In genomic region chr19:18109363-18109730, GRCh38 we compare ENCODE assay signal across 9 cellular contexts. TPM values are rescaled to one million over a fixed set of nuclear protein-coding genes. Genes with fewer than 3 reads are reported as not detected.
A peak's percentile ranks its signal among the peaks of the same experiment; 100 is the strongest.
DNase-seq lines count a peak whose midpoint lies in the region; TF ChIP-seq lines count a peak whose summit lies in the region.
"Had no signal": no experiment of that assay in that cellular context is flagged by ENCODE, and none has a peak within 500 bp of the region (broad histone marks: within the 10 kb centered on the region; RNA-seq: fewer than 3 reads in every experiment).

No MANE protein-coding gene starts in this region.

- H3K36me3 ChIP-seq in BE2C: no peaks in the 10 kb centered on the region
- no peaks in the 10 kb centered on the region for H3K36me3 ChIP-seq in NT2/D1 (ENCODE audit: insufficient read depth, insufficient read length, low read length)
- no peaks in the 10 kb centered on the region for H3K36me3 ChIP-seq in endocrine pancreas (ENCODE audit: control insufficient read depth, insufficient read depth, low read length)

- H3K27ac Mint-ChIP-seq in nephron: peak overlapping the region; percentile 32 to 87 (median 78)

- H3K4me3 ChIP-seq in BE2C (ENCODE audit: low read depth, low read length) (peak overlapping the region; percentile 64), NT2/D1 (ENCODE audit: insufficient read length, low read depth) (peak overlapping the region; percentile 70), endocrine pancreas (ENCODE audit: control insufficient read depth, insufficient read depth, low read length) (no peak overlapping the region)

- no peak for DNase-seq in BE2C
- no peak for DNase-seq in NT2/D1 (ENCODE audit: low read depth, low spot score)
- DNase-seq in NCI-H748 treated with DMSO at 0.1 percent for 48 hours (lab: John Stamatoyannopoulos, UW): no peak
- no peak for DNase-seq in GM10266 (ENCODE audit: extremely low spot score)
- DNase-seq in SHP77 treated with DMSO at 0.1 percent for 48 hours (lab: John Stamatoyannopoulos, UW): no peak
- DNase-seq in NAMALWA (ENCODE audit: low spot score): no peak
- DNase-seq: NCI-H1048 had no signal

- H3K9ac ChIP-seq in NT2/D1 (ENCODE audit: insufficient read length, low read depth) (peak overlapping the region; percentile 74), endocrine pancreas (ENCODE audit: control insufficient read depth, insufficient read depth, low read length) (peak overlapping the region; percentile 19)

- H3K27me3 Mint-ChIP-seq in nephron (ENCODE audit: low read depth): peaks cover 20% of the 10 kb centered on the region

- no peaks in the 10 kb centered on the region for H3K36me3 Mint-ChIP-seq in nephron (ENCODE audit: low read depth)

- no peaks in the 10 kb centered on the region for H3K9me3 Mint-ChIP-seq in nephron

- peaks cover 7% of the 10 kb centered on the region for H3K4me1 Mint-ChIP-seq in nephron

- H3K27me3 ChIP-seq in BE2C (peaks cover 9% of the 10 kb centered on the region; the same call in 1 of the 2 replicates), NT2/D1 (ENCODE audit: insufficient read depth, insufficient read length) (peaks cover 33% of the 10 kb centered on the region), endocrine pancreas (ENCODE audit: control insufficient read depth, insufficient read depth, low read length) (no peaks in the 10 kb centered on the region)

- H3K4me1 ChIP-seq in BE2C (no peaks in the 10 kb centered on the region), NT2/D1 (ENCODE audit: insufficient read depth, insufficient read length) (peaks cover 24% of the 10 kb centered on the region), endocrine pancreas (ENCODE audit: control insufficient read depth, insufficient read depth, low read length) (no peaks in the 10 kb centered on the region)

- H3K4me3 Mint-ChIP-seq in nephron: peak overlapping the region; percentile 83

- no peak for TF ChIP-seq CTCF in BE2C (IDR thresholded peaks at IDR 0.05; ENCODE audit: low read depth, low read length)
- no peak for TF ChIP-seq CTCF in nephron (IDR thresholded peaks at IDR 0.05; ENCODE audit: unreplicated experiment in 3 of 3)
- TF ChIP-seq CTCF in GM10266 (IDR thresholded peaks at IDR 0.05; ENCODE audit: control insufficient read depth, insufficient read depth, low read depth, missing control alignments): no peak

- no peaks in the 10 kb centered on the region for H3K9me3 ChIP-seq in BE2C
- no peaks in the 10 kb centered on the region for H3K9me3 ChIP-seq in NT2/D1 (ENCODE audit: insufficient read depth, low read length)
- no peaks in the 10 kb centered on the region for H3K9me3 ChIP-seq in endocrine pancreas (ENCODE audit: control insufficient read depth, low read length)

RNA-seq across cellular contexts. Expression of gene MAST3, which starts 11.8 kb away (rescaled TPM):
- 3.7 TPM for polyA plus RNA-seq in BE2C (2012; ENCODE audit: insufficient read depth, insufficient read length, low read depth)

RNA-seq across cellular contexts. Expression of gene IL12RB1, which starts 22.6 kb away (rescaled TPM):
- polyA plus RNA-seq in BE2C (2012; ENCODE audit: insufficient read depth, insufficient read length, low read depth): not detected

RNA-seq across cellular contexts. Expression of gene PIK3R2, which starts 43.6 kb away (rescaled TPM):
- 181 TPM for polyA plus RNA-seq in BE2C (2012; ENCODE audit: insufficient read depth, insufficient read length, low read depth)
